ENCODE assay signal across 8 cellular contexts in genomic region chr15:74613953-74614743, GRCh38. TPM values are rescaled to one million over a fixed set of nuclear protein-coding genes. Genes with fewer than 3 reads are reported as not detected.
A peak's percentile ranks its signal among the peaks of the same experiment; 100 is the strongest.
DNase-seq lines count a peak whose midpoint lies in the region; ATAC-seq, FAIRE-seq and TF ChIP-seq lines count a peak whose summit lies in the region.

No MANE protein-coding gene starts in this region.

- H3K36me3 ChIP-seq in astrocyte (ENCODE audit: insufficient read depth, low read length) (no peaks in the 10 kb centered on the region), left lung (peaks cover 0 to 4% of the 10 kb centered on the region in 2 donors), tibial nerve (peaks cover 0 to 4% (median under 1%) of the 10 kb centered on the region in 3 donors)

- no peaks in the 10 kb centered on the region for H3K9me3 Mint-ChIP-seq in activated naive CD4-positive, alpha-beta T cell treated with anti-CD3 and anti-CD28 coated beads for 36 hours
- no peaks in the 10 kb centered on the region for H3K9me3 Mint-ChIP-seq in astrocyte (ENCODE audit: unreplicated experiment)

- peaks cover 17% of the 10 kb centered on the region for H3K4me1 ChIP-seq in astrocyte (ENCODE audit: insufficient read depth, low read length)
- H3K4me1 ChIP-seq in left lung = peaks cover 20 to 36% of the 10 kb centered on the region in 2 donors
- peaks cover 0 to 38% (median 31%) of the 10 kb centered on the region in 4 donors for H3K4me1 ChIP-seq in tibial nerve

- H3K4me2 ChIP-seq in astrocyte (ENCODE audit: low read length) = peak overlapping the region; percentile 87

- CTCF ChIA-PET in activated naive CD4-positive, alpha-beta T cell treated with anti-CD3 and anti-CD28 coated beads for 36 hours (lab: Charles Lee) = interaction anchor here (0.8 to 1.4 kb wide), 3 partner anchors 18 to 239 kb away, joined by 3 to 6 read pairs (median 5); no protein-coding TSS in a partner anchor

- no peak for TF ChIP-seq EP300 in tibial nerve (IDR thresholded peaks at IDR 0.05)

- H4K20me1 ChIP-seq in astrocyte (ENCODE audit: insufficient read depth, low read length) = peaks cover 29% of the 10 kb centered on the region

- H3K27ac Mint-ChIP-seq in activated naive CD4-positive, alpha-beta T cell treated with anti-CD3 and anti-CD28 coated beads for 36 hours = no peak overlapping the region
- no peak overlapping the region for H3K27ac Mint-ChIP-seq in astrocyte (ENCODE audit: unreplicated experiment)

- H3K27me3 Mint-ChIP-seq in activated naive CD4-positive, alpha-beta T cell treated with anti-CD3 and anti-CD28 coated beads for 36 hours (ENCODE audit: low read depth) = no peaks in the 10 kb centered on the region
- peaks cover 28% of the 10 kb centered on the region for H3K27me3 Mint-ChIP-seq in astrocyte (ENCODE audit: low read depth, unreplicated experiment)

- FAIRE-seq in astrocyte (lab: Jason Lieb, UNC) = no peak
- FAIRE-seq in RCC 7860 (lab: Jason Lieb, UNC) = no peak

- H3K9ac ChIP-seq in astrocyte (ENCODE audit: low read length) = peak overlapping the region; percentile 74

- no peak for ATAC-seq in left lung

- H3K4me3 ChIP-seq in astrocyte (ENCODE audit: insufficient read depth, low read depth, low read length) (peak overlapping the region; percentile 86), left lung (peak overlapping the region; percentile 99 to 100), tibial nerve (peak overlapping the region; percentile 74 to 100 (median 89))

- H2AFZ ChIP-seq in astrocyte (ENCODE audit: low read depth, low read length) = peak overlapping the region; percentile 51

- 38 to 40% methylated on average over 33 to 36 of the region's 38 CpGs for WGBS in tibial nerve, 2 donors

- H3K4me1 Mint-ChIP-seq in activated naive CD4-positive, alpha-beta T cell treated with anti-CD3 and anti-CD28 coated beads for 36 hours (ENCODE audit: low read depth) = peaks cover 28% of the 10 kb centered on the region
- H3K4me1 Mint-ChIP-seq in astrocyte (ENCODE audit: low read depth, unreplicated experiment) = peaks cover 8% of the 10 kb centered on the region

- no peaks in the 10 kb centered on the region for H3K9me3 ChIP-seq in astrocyte (ENCODE audit: insufficient read depth, low read depth, low read length)
- no peaks in the 10 kb centered on the region for H3K9me3 ChIP-seq in left lung
- H3K9me3 ChIP-seq in tibial nerve = no peaks in the 10 kb centered on the region

- DNase-seq in activated naive CD4-positive, alpha-beta T cell treated with anti-CD3 and anti-CD28 coated beads for 36 hours = no peak
- DNase-seq in activated naive CD4-positive, alpha-beta T cell treated with Interleukin-2 at 50 U/mL for 16 hours = no peak
- DNase-seq in astrocyte (ENCODE audit: low read depth) = no peak
- DNase-seq in left lung = peak in 1 of 2 donors; percentile 30
- DNase-seq in tibial nerve (ENCODE audit: low spot score in 2 of 2) = no peak
- no peak for DNase-seq in RCC 7860 (ENCODE audit: low spot score)
- no peak for DNase-seq in HK-2 (ENCODE audit: unreplicated experiment)
- DNase-seq in activated gamma-delta T cell (lab: John Stamatoyannopoulos, UW) = no peak

- intact Hi-C loops in activated naive CD4-positive, alpha-beta T cell treated with anti-CD3 and anti-CD28 coated beads for 36 hours (cut with micrococcal nuclease) = loop anchor here (1.0 to 2.0 kb wide), 4 partner anchors 16 to 837 kb away; partner anchors contain the start of genes SIN3A, UBL7 and ULK3
- intact Hi-C loops in left lung (cut with DNase I) = loop anchor here in 1 of 2 donors (10.0 kb wide), 1 partner anchor 69 kb away; the partner anchor contains the start of gene ARID3B

- H3K27ac ChIP-seq in astrocyte (ENCODE audit: low read depth, low read length) = no peak overlapping the region
- H3K27ac ChIP-seq in left lung = peak overlapping the region; percentile 94 to 97
- H3K27ac ChIP-seq in tibial nerve = peak overlapping the region; percentile 93 to 99 (median 96)

- H3K4me3 Mint-ChIP-seq in activated naive CD4-positive, alpha-beta T cell treated with anti-CD3 and anti-CD28 coated beads for 36 hours = peak overlapping the region; percentile 90
- H3K4me3 Mint-ChIP-seq in astrocyte (ENCODE audit: unreplicated experiment) = peak overlapping the region; percentile 70

- TF ChIP-seq POLR2A in tibial nerve (IDR thresholded peaks at IDR 0.05) = no peak

- H3K27me3 ChIP-seq in astrocyte (ENCODE audit: insufficient read depth, low read length) (no peaks in the 10 kb centered on the region), left lung (no peaks in the 10 kb centered on the region), tibial nerve (no peaks in the 10 kb centered on the region)

- H3K36me3 Mint-ChIP-seq in activated naive CD4-positive, alpha-beta T cell treated with anti-CD3 and anti-CD28 coated beads for 36 hours (ENCODE audit: low read depth) = no peaks in the 10 kb centered on the region
- peaks cover 2% of the 10 kb centered on the region for H3K36me3 Mint-ChIP-seq in astrocyte (ENCODE audit: low read depth, unreplicated experiment)

- TF ChIP-seq CTCF in astrocyte (IDR thresholded peaks at IDR 0.05; ENCODE audit: insufficient read depth, low read depth, low read length) = no peak
- no peak for TF ChIP-seq CTCF in left lung (IDR thresholded peaks at IDR 0.05)
- peak in 1 of 5 experiments; percentile 16 for TF ChIP-seq CTCF in tibial nerve (IDR thresholded peaks at IDR 0.05)

- H3K79me2 ChIP-seq in astrocyte (ENCODE audit: insufficient read depth, low read length) = peaks cover 41% of the 10 kb centered on the region

RNA-seq across cellular contexts. Expression of gene CLK3, which starts 1.5 kb away (rescaled TPM):
- total RNA-seq in activated naive CD4-positive, alpha-beta T cell treated with anti-CD3 and anti-CD28 coated beads for 36 hours = 100 to 1,000 TPM; 124 TPM
- total RNA-seq in astrocyte (57.4 and 65.8 TPM in 2 replicates), left lung (10 to 100 TPM; 58.0 to 70.0 TPM), tibial nerve (100 to 1,000 TPM; 130 to 181 (median 138) TPM)
